Comparison of ENCODE assay signal across 13 cellular contexts in genomic region chr6:7691675-7692452, GRCh38. TPM values are rescaled to one million over a fixed set of nuclear protein-coding genes. Genes with fewer than 3 reads are reported as not detected.
DNase-seq lines count a peak whose midpoint lies in the region; ATAC-seq and TF ChIP-seq lines count a peak whose summit lies in the region.
"Had no signal": no experiment of that assay in that cellular context is flagged by ENCODE, and none has a peak within 500 bp of the region (broad histone marks: within the 10 kb centered on the region; RNA-seq: fewer than 3 reads in every experiment).

No MANE protein-coding gene starts in this region.

- no peak overlapping the region for H3K18ac ChIP-seq in mesendoderm (ENCODE audit: low read length)

- H4K5ac ChIP-seq in mesendoderm (ENCODE audit: low read length), result no peak overlapping the region

- H3K9me3 ChIP-seq in HUES48 (ENCODE audit: control insufficient read depth, insufficient read depth, low read length) (no peaks in the 10 kb centered on the region), tibial artery (no peaks in the 10 kb centered on the region)
- H3K9me3 ChIP-seq: heart right ventricle had no signal

- no peak for TF ChIP-seq CTCF in astrocyte of the spinal cord (IDR thresholded peaks at IDR 0.05; ENCODE audit: low read depth, low read length)
- no peak for TF ChIP-seq CTCF in tibial artery (IDR thresholded peaks at IDR 0.05)

- H2BK15ac ChIP-seq in mesendoderm (replicated peaks; ENCODE audit: low read depth), result no peak overlapping the region

- no peak overlapping the region for H2BK5ac ChIP-seq in mesendoderm (ENCODE audit: low read length)

- intact Hi-C loops in tibial artery (cut with DNase I; ENCODE audit: low total_unique reads), result loop anchor here (5.0 kb wide), 1 partner anchor 155 kb away; no protein-coding TSS in a partner anchor

- H2BK120ac ChIP-seq in mesendoderm (ENCODE audit: low read depth, low read length), result no peak overlapping the region

- H3K4me3 ChIP-seq in HUES48 (ENCODE audit: low read depth, low read length), result no peak overlapping the region
- H3K4me3 ChIP-seq in astrocyte of the spinal cord (ENCODE audit: low read depth, low read length), result no peak overlapping the region
- no peak overlapping the region for H3K4me3 ChIP-seq in mesendoderm (ENCODE audit: low read length)
- H3K4me3 ChIP-seq in tibial artery, result no peak overlapping the region
- H3K4me3 ChIP-seq: heart right ventricle had no signal

- H3K79me1 ChIP-seq in mesendoderm (ENCODE audit: low read length), result no peaks in the 10 kb centered on the region

- H3K27ac ChIP-seq in HUES48 (ENCODE audit: low read depth, low read length) (peak overlapping the region; percentile 66), mesendoderm (ENCODE audit: low read depth, low read length) (no peak overlapping the region), tibial artery (no peak overlapping the region)
- H3K27ac ChIP-seq: heart right ventricle, KMS-11, parathyroid adenoma had no signal

- ATAC-seq in HG03135 (IDR thresholded peaks at IDR 0.05; ENCODE audit: unreplicated experiment) (no peak), HG02678 (IDR thresholded peaks at IDR 0.05; ENCODE audit: unreplicated experiment) (no peak)
- ATAC-seq: T-cell had no signal

- H3K36me3 ChIP-seq in HUES48 (ENCODE audit: control insufficient read depth, insufficient read depth, low read length), result no peaks in the 10 kb centered on the region
- no peaks in the 10 kb centered on the region for H3K36me3 ChIP-seq in mesendoderm (ENCODE audit: control insufficient read depth, insufficient read depth, low read length)
- no peaks in the 10 kb centered on the region for H3K36me3 ChIP-seq in tibial artery
- H3K36me3 ChIP-seq: heart right ventricle had no signal

- no peak overlapping the region for H3K56ac ChIP-seq in mesendoderm (ENCODE audit: low read length)

- H4K8ac ChIP-seq in mesendoderm (ENCODE audit: low read depth, low read length), result no peak overlapping the region

- in situ Hi-C loops in astrocyte of the spinal cord (cut with HindIII; ENCODE audit: low sequenced_read_pairs), result no loop called here

- DNase-seq in AG20443 (ENCODE audit: low spot score) (peak; percentile 84), astrocyte of the spinal cord (ENCODE audit: low read depth, low spot score) (peak; percentile 61), mesendoderm (peak; percentile 81), tibial artery (no peak), NCI-H2196 treated with DMSO at 0.1 percent for 48 hours (lab: John Stamatoyannopoulos, UW; ENCODE audit: unreplicated experiment) (no peak)
- DNase-seq: heart right ventricle; stimulated activated naive CD4-positive, alpha-beta T cell; T-cell had no signal

- H3K4me1 ChIP-seq in HUES48 (ENCODE audit: control insufficient read depth, insufficient read depth, low read length) (peaks cover 4% of the 10 kb centered on the region), mesendoderm (ENCODE audit: control insufficient read depth, low read depth, low read length) (peaks cover 1% of the 10 kb centered on the region), tibial artery (no peaks in the 10 kb centered on the region)
- H3K4me1 ChIP-seq: heart right ventricle, parathyroid adenoma had no signal

- H2AK5ac ChIP-seq in mesendoderm (ENCODE audit: low read length), result no peak overlapping the region

- H3K4me2 ChIP-seq in mesendoderm (ENCODE audit: low read length), result no peak overlapping the region
- H3K4me2 ChIP-seq: KMS-11 had no signal

- no peak overlapping the region for H3K23ac ChIP-seq in mesendoderm (ENCODE audit: low read length)

- H3K9ac ChIP-seq in HUES48 (ENCODE audit: low read depth, low read length) (no peak overlapping the region), mesendoderm (ENCODE audit: low read length) (no peak overlapping the region)
- H3K9ac ChIP-seq: KMS-11, parathyroid adenoma had no signal

- H3K27me3 ChIP-seq in HUES48 (ENCODE audit: control insufficient read depth, insufficient read depth, low read length) (no peaks in the 10 kb centered on the region), mesendoderm (ENCODE audit: insufficient read depth, low read length, poor library complexity) (no peaks in the 10 kb centered on the region), tibial artery (peaks cover 0 to 6% of the 10 kb centered on the region in 2 donors)

- WGBS in mesendoderm (ENCODE audit: extremely low coverage, insufficient coverage, low lambda C conversion rate), result no CpG with 5 or more reads among the region's 21 CpGs

- H3K79me2 ChIP-seq in mesendoderm (ENCODE audit: control insufficient read depth, insufficient read depth, low read length), result no peaks in the 10 kb centered on the region
- H3K79me2 ChIP-seq: parathyroid adenoma had no signal

- no peak overlapping the region for H3K4ac ChIP-seq in mesendoderm (ENCODE audit: low read depth, low read length)

RNA-seq across cellular contexts. Expression of gene BMP6, which starts 34.0 kb away (rescaled TPM):
- 0.18 TPM for polyA plus RNA-seq in mesendoderm (2013, experiment 1 of 2)
- polyA plus RNA-seq in mesendoderm (2013, experiment 2 of 2), result 0.15 TPM

Comparison
In these comparisons a context has a peak if more than half of its experiments do, and no peak if none do; other contexts are left out.
1. DNase-seq: peak in AG20443 (single experiment), astrocyte of the spinal cord (single experiment) and mesendoderm (single experiment); none in tibial artery (0 of 2) and NCI-H2196 treated with DMSO at 0.1 percent for 48 hours (single experiment).